Comparison of ENCODE assay signal across 31 cellular contexts in the genomic region with DNA sequence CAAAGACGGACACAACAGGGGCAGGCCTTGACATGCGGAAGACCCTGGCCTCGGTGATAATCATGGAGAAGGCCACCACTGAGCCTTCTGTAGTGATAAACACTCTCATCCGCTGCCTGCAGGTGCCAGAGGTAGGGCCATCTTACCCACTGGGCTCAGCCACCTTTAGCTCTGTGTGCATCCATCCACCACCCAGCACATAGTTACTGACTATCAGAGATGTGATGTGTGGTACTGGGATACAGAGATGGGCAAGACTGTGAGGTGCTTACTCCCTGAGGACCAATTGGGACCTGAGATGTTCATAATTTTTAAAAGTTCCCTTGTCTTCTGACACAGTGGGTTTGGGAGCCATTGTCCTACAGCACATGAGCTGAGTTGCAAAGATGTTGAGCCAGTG. TPM values are rescaled to one million over a fixed set of nuclear protein-coding genes. Genes with fewer than 3 reads are reported as not detected.
DNase-seq lines count a peak whose midpoint lies in the region; ATAC-seq, FAIRE-seq and TF ChIP-seq lines count a peak whose summit lies in the region.
"Had no signal": no experiment of that assay in that cellular context is flagged by ENCODE, and none has a peak within 500 bp of the region (broad histone marks: within the 10 kb centered on the region; RNA-seq: fewer than 3 reads in every experiment).

No MANE protein-coding gene starts in this region.

- peaks cover 0 to 10% (median 3%) of the 10 kb centered on the region in 4 donors for H3K9me3 ChIP-seq in esophagus muscularis mucosa
- no peaks in the 10 kb centered on the region for H3K9me3 ChIP-seq in upper lobe of right lung
- H3K9me3 ChIP-seq in transverse colon, result no peaks in the 10 kb centered on the region
- H3K9me3 ChIP-seq: BE2C had no signal

- 100% methylated on average over 1 of the region's 4 CpGs for WGBS in esophagus muscularis mucosa
- 91% methylated on average over 4 of the region's 4 CpGs; no CpG with 5 or more reads in 1 of the 2 donors for WGBS in transverse colon (ENCODE audit: low coverage in 1 of 2), 2 donors

- H3K9me3 Mint-ChIP-seq in stimulated activated effector memory CD8-positive, alpha-beta T cell treated with anti-CD3 and anti-CD28 coated beads, Interleukin-12 subunit alpha, Interleukin-12 subunit beta, amount 100 ng/mL, for 72 hours, result peaks cover 11% of the 10 kb centered on the region

- in situ Hi-C loops in transverse colon (cut with MboI; ENCODE audit: low pct_ligation_motif_present in 1 of 4, low pct_unique_long_range_greater_than_20kb in 1 of 4, low sequenced_read_pairs in 3 of 4), result no loop called here

- H3K27ac ChIP-seq in esophagus muscularis mucosa (replicated peaks in 1 of 4), result no peak overlapping the region
- H3K27ac ChIP-seq in upper lobe of right lung, result no peak overlapping the region
- no peak overlapping the region for H3K27ac ChIP-seq in transverse colon
- H3K27ac ChIP-seq: BLaER1 had no signal

- intact Hi-C loops in esophagus muscularis mucosa (cut with DNase I), result no loop called here
- intact Hi-C loops in upper lobe of right lung (cut with DNase I), result no loop called here
- intact Hi-C loops in transverse colon (cut with DNase I; ENCODE audit: low total_unique reads), result no loop called here

- TF ChIP-seq POLR2A in esophagus muscularis mucosa (IDR thresholded peaks at IDR 0.05; ENCODE audit: low read depth) (no peak), transverse colon (IDR thresholded peaks at IDR 0.05) (no peak)

- no peaks in the 10 kb centered on the region for H3K27me3 ChIP-seq in bronchial epithelial cell (ENCODE audit: control insufficient read depth, insufficient read depth, low read length)
- peaks cover 0 to 4% (median 0%) of the 10 kb centered on the region in 4 donors for H3K27me3 ChIP-seq in esophagus muscularis mucosa
- no peaks in the 10 kb centered on the region for H3K27me3 ChIP-seq in upper lobe of right lung
- peaks cover 2% of the 10 kb centered on the region for H3K27me3 ChIP-seq in transverse colon
- H3K27me3 ChIP-seq: BE2C, BLaER1 had no signal

- DNase-seq in bronchial epithelial cell (ENCODE audit: low read depth) (no peak), esophagus muscularis mucosa (ENCODE audit: extremely low spot score) (peak; percentile 81), upper lobe of right lung (no peak), transverse colon (no peak), NCI-H2227 treated with DMSO at 0.1 percent for 48 hours (lab: John Stamatoyannopoulos, UW) (no peak)
- no peak for DNase-seq in stimulated activated effector memory CD8-positive, alpha-beta T cell treated with anti-CD3 and anti-CD28 coated beads, Interleukin-12 subunit alpha, Interleukin-12 subunit beta, amount 100 ng/mL, for 72 hours (ENCODE audit: low spot score in 2 of 2)
- DNase-seq: 8988T; ACHN; BE2C; C1 segment of cervical spinal cord; CD4-positive, alpha-beta memory T cell; CD4-positive, CD25-positive, alpha-beta regulatory T cell; CD8-positive, alpha-beta memory T cell; COR-L47; DMS 273 treated with DMSO at 0.1 percent for 48 hours; DMS153; DMS53; DMS79; DND-41; EL; GDM1 had no signal

- H3K4me1 Mint-ChIP-seq in stimulated activated effector memory CD8-positive, alpha-beta T cell treated with anti-CD3 and anti-CD28 coated beads, Interleukin-12 subunit alpha, Interleukin-12 subunit beta, amount 100 ng/mL, for 72 hours, result no peaks in the 10 kb centered on the region
- H3K4me1 Mint-ChIP-seq: CD14-positive monocyte; CD4-positive, CD25-positive, alpha-beta regulatory T cell; CD8-positive, alpha-beta memory T cell had no signal

- no peaks in the 10 kb centered on the region for H3K36me3 Mint-ChIP-seq in stimulated activated effector memory CD8-positive, alpha-beta T cell treated with anti-CD3 and anti-CD28 coated beads, Interleukin-12 subunit alpha, Interleukin-12 subunit beta, amount 100 ng/mL, for 72 hours
- H3K36me3 Mint-ChIP-seq: CD14-positive monocyte; CD4-positive, CD25-positive, alpha-beta regulatory T cell had no signal

- no peak for TF ChIP-seq CTCF in bronchial epithelial cell (IDR thresholded peaks at IDR 0.05; ENCODE audit: insufficient read depth, low read length, severe bottlenecking)
- no peak for TF ChIP-seq CTCF in esophagus muscularis mucosa (IDR thresholded peaks at IDR 0.05)
- no peak for TF ChIP-seq CTCF in upper lobe of right lung (IDR thresholded peaks at IDR 0.05)
- TF ChIP-seq CTCF in transverse colon (IDR thresholded peaks at IDR 0.05), result no peak

- ATAC-seq in stimulated activated effector memory CD8-positive, alpha-beta T cell treated with anti-CD3 and anti-CD28 coated beads, Interleukin-12 subunit alpha, Interleukin-12 subunit beta, amount 100 ng/mL, for 72 hours, result peak; percentile 28
- ATAC-seq in upper lobe of right lung (peak; percentile 32), GM18502 (IDR thresholded peaks at IDR 0.05; ENCODE audit: poor library complexity, unreplicated experiment) (no peak)
- ATAC-seq: GM12878 had no signal

- H3K36me3 ChIP-seq in bronchial epithelial cell (ENCODE audit: control insufficient read depth, insufficient read depth, low read length), result no peaks in the 10 kb centered on the region
- no peaks in the 10 kb centered on the region for H3K36me3 ChIP-seq in esophagus muscularis mucosa
- H3K36me3 ChIP-seq in upper lobe of right lung, result no peaks in the 10 kb centered on the region
- no peaks in the 10 kb centered on the region for H3K36me3 ChIP-seq in transverse colon
- H3K36me3 ChIP-seq: BE2C, BLaER1 had no signal

- TF ChIP-seq EP300 in esophagus muscularis mucosa (IDR thresholded peaks at IDR 0.05) (no peak), transverse colon (IDR thresholded peaks at IDR 0.05; ENCODE audit: low read depth) (no peak)

- H3K4me3 Mint-ChIP-seq in stimulated activated effector memory CD8-positive, alpha-beta T cell treated with anti-CD3 and anti-CD28 coated beads, Interleukin-12 subunit alpha, Interleukin-12 subunit beta, amount 100 ng/mL, for 72 hours, result no peak overlapping the region
- H3K4me3 Mint-ChIP-seq: CD14-positive monocyte; CD4-positive, alpha-beta memory T cell; CD4-positive, CD25-positive, alpha-beta regulatory T cell; CD8-positive, alpha-beta memory T cell had no signal

- FAIRE-seq in bronchial epithelial cell (lab: Jason Lieb, UNC), result peak; percentile 18
- FAIRE-seq: A204.1, GM12878, GM12892, GM19239 had no signal

- no peak overlapping the region for H3K27ac Mint-ChIP-seq in stimulated activated effector memory CD8-positive, alpha-beta T cell treated with anti-CD3 and anti-CD28 coated beads, Interleukin-12 subunit alpha, Interleukin-12 subunit beta, amount 100 ng/mL, for 72 hours
- H3K27ac Mint-ChIP-seq: CD4-positive, alpha-beta memory T cell; CD4-positive, CD25-positive, alpha-beta regulatory T cell; CD8-positive, alpha-beta memory T cell had no signal

- H3K4me1 ChIP-seq in esophagus muscularis mucosa, result no peaks in the 10 kb centered on the region
- no peaks in the 10 kb centered on the region for H3K4me1 ChIP-seq in upper lobe of right lung
- H3K4me1 ChIP-seq in transverse colon, result no peaks in the 10 kb centered on the region
- H3K4me1 ChIP-seq: BE2C had no signal

- H3K4me3 ChIP-seq in bronchial epithelial cell (ENCODE audit: low read depth, low read length) (no peak overlapping the region), esophagus muscularis mucosa (no peak overlapping the region), upper lobe of right lung (no peak overlapping the region), transverse colon (no peak overlapping the region)
- H3K4me3 ChIP-seq: BLaER1, GM12878 had no signal

RNA-seq across cellular contexts. Expression of a gene that starts 1.6 kb away (rescaled TPM):
- total RNA-seq in bronchial epithelial cell (not detected in 2 replicates), esophagus muscularis mucosa (not detected), upper lobe of right lung (not detected), transverse colon (under 1 TPM in 1 of 4 donors, not detected in 3; 0.14 TPM)
- total RNA-seq: CD4-positive, alpha-beta memory T cell; CD4-positive, CD25-positive, alpha-beta regulatory T cell; CD8-positive, alpha-beta memory T cell; G401; GM12878 had no signal

RNA-seq across cellular contexts. Expression of a gene that starts 19.7 kb away (rescaled TPM):
- total RNA-seq in bronchial epithelial cell, result under 0.01 and 1.5 TPM in 2 replicates
- total RNA-seq in esophagus muscularis mucosa, result not detected
- total RNA-seq in upper lobe of right lung, result not detected
- 10 to 100 TPM in 1 of 4 donors, 1 to 10 TPM in 3; 4.4 to 11.3 (median 6.9) TPM for total RNA-seq in transverse colon
- total RNA-seq: A673; CD4-positive, alpha-beta memory T cell; CD4-positive, CD25-positive, alpha-beta regulatory T cell; CD8-positive, alpha-beta memory T cell; G401; GM12878 had no signal

RNA-seq across cellular contexts. Expression of a gene that starts 50.9 kb away (rescaled TPM):
- total RNA-seq in bronchial epithelial cell (2.7 TPM in 1 of 2 replicates, not detected in the other), esophagus muscularis mucosa (not detected), upper lobe of right lung (not detected), transverse colon (1 to 10 TPM in 3 of 4 donors, not detected in 1; 2.6 to 3.2 (median 2.6) TPM)
- total RNA-seq: A673; CD4-positive, alpha-beta memory T cell; CD4-positive, CD25-positive, alpha-beta regulatory T cell; CD8-positive, alpha-beta memory T cell; Daoy; G401; GM12878 had no signal
